7 cellular contexts compared by ENCODE assay signal in the genomic region with DNA sequence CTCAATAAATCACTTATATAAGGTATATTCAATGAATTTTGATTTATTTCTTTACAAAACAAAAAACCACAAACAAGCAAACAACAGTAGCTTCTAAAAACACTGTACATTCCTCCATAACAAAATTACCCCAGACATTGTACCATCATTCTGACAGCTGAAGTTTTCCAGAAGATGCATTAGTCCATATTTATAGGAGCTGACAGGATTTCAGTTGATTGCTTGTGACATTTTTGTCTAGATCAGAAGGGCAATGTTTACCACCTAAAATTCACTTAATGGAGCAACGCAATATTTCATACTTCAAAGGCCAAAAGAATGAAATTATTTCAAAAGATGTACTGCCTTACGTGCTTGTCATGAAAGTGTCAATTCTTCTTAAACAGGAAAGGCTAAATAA.
"Had no signal": no experiment of that assay in that cellular context is flagged by ENCODE, and none has a peak within 500 bp of the region (broad histone marks: within the 10 kb centered on the region; RNA-seq: fewer than 3 reads in every experiment).

No MANE protein-coding gene starts in this region.

- H3K27ac ChIP-seq: HL-60 had no signal

- H3K4me3 ChIP-seq: HAP-1 had no signal

- H3K9me3 ChIP-seq: HAP-1 had no signal

- DNase-seq: GOT3, H7, HFFc6 had no signal

- H3K36me3 ChIP-seq: HAP-1 had no signal

- H3K4me1 ChIP-seq: HAP-1 had no signal

- FAIRE-seq: HepG2 had no signal

- ATAC-seq: HCT116, HepG2 had no signal
